In the genomic region with DNA sequence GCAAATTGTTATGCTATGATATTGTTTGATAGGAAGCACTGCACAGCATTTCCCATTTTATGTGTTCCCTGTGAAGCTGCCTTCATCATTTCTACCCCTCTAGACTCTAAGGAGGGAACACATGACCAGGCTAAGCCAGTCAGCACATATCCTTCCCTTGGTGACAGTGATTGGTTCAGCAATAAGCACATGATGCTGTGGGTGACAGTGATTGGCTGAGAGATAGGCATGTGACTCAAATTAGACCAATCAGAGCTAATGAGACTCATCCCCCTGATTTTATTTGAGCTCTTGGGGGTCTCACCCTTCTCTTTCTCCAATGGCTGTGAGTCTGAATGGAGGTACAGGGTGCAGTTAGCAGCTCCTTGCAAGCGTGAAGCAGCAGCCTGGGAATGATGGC, we compare ENCODE assay signal across 1 cellular context.
TF ChIP-seq lines count a peak whose summit lies in the region.

No MANE protein-coding gene starts in this region.

TF ChIP-seq in SK-N-SH treated with all-trans-retinoic acid at 6 μM for 48 hours, 23 proteins besides CTCF, POLR2A, EP300 and RAD21 (continued from another document):
- no peak for TF ChIP-seq BACH2 (CRISPR knock-in tag; IDR thresholded peaks at IDR 0.05; ENCODE audit: borderline replicate concordance)
- no peak for TF ChIP-seq SNAI2 (CRISPR knock-in tag; IDR thresholded peaks at IDR 0.05)
- TF ChIP-seq ZNF70 (CRISPR knock-in tag; IDR thresholded peaks at IDR 0.05): no peak
- TF ChIP-seq TSHZ2 (CRISPR knock-in tag; IDR thresholded peaks at IDR 0.05): no peak
- no peak for TF ChIP-seq ISL1 (CRISPR knock-in tag; IDR thresholded peaks at IDR 0.05)
- TF ChIP-seq TCF4 (CRISPR knock-in tag; IDR thresholded peaks at IDR 0.05; ENCODE audit: borderline replicate concordance): no peak
- no peak for TF ChIP-seq ESRRG (CRISPR knock-in tag; IDR thresholded peaks at IDR 0.05)
- no peak for TF ChIP-seq TOX (CRISPR knock-in tag; IDR thresholded peaks at IDR 0.05; ENCODE audit: borderline replicate concordance)
- no peak for TF ChIP-seq ZFP30 (CRISPR knock-in tag; IDR thresholded peaks at IDR 0.05)
- no peak for TF ChIP-seq PPARA (CRISPR knock-in tag; IDR thresholded peaks at IDR 0.05; ENCODE audit: borderline replicate concordance)
TF ChIP-seq in SK-N-SH treated with all-trans-retinoic acid at 6 μM for 48 hours: peak in this region for 0.
